In genomic region chr2:47073217-47073616, GRCh38 we compare ENCODE assay signal across 10 cellular contexts.
DNase-seq lines count a peak whose midpoint lies in the region; ATAC-seq and TF ChIP-seq lines count a peak whose summit lies in the region.
"Had no signal": no experiment of that assay in that cellular context is flagged by ENCODE, and none has a peak within 500 bp of the region (broad histone marks: within the 10 kb centered on the region; RNA-seq: fewer than 3 reads in every experiment).

No MANE protein-coding gene starts in this region.

- peak overlapping the region; percentile 67 for H3K18ac ChIP-seq in neuronal stem cell (ENCODE audit: low read length)

- no peak overlapping the region for H2BK12ac ChIP-seq in neuronal stem cell (ENCODE audit: low read length)

- intact Hi-C loops in breast epithelium (cut with DNase I; ENCODE audit: low total_unique reads) (no loop called here), MCF 10A (cut with micrococcal nuclease) (no loop called here), upper lobe of right lung (cut with DNase I) (no loop called here)

- H3K4me1 ChIP-seq in breast epithelium (peaks cover 27 to 28% of the 10 kb centered on the region in 2 donors), neuronal stem cell (ENCODE audit: control insufficient read depth in 2 of 2, insufficient read depth in 1 of 2, low read depth in 1 of 2, low read length in 2 of 2) (peaks cover 30 to 41% of the 10 kb centered on the region in 2 donors), upper lobe of right lung (peaks cover 87% of the 10 kb centered on the region)

- TF ChIP-seq POLR2A in breast epithelium (IDR thresholded peaks at IDR 0.05): no peak

- H3K27ac ChIP-seq in breast epithelium (peak overlapping the region; percentile 94 to 97), neuronal stem cell (replicated peaks; ENCODE audit: low read length) (no peak overlapping the region), upper lobe of right lung (peak overlapping the region; percentile 85)

- H3K4ac ChIP-seq in neuronal stem cell (ENCODE audit: low read length): no peak overlapping the region

- H3K23ac ChIP-seq in neuronal stem cell (ENCODE audit: low read depth, low read length, poor library complexity): no peak overlapping the region

- ATAC-seq in effector memory CD8-positive, alpha-beta T cell (replicated peaks): no peak
- no peak for ATAC-seq in upper lobe of right lung
- no peak for ATAC-seq in HG03354 (IDR thresholded peaks at IDR 0.05; ENCODE audit: poor library complexity, severe bottlenecking, unreplicated experiment)
- no peak for ATAC-seq in HG03139 (IDR thresholded peaks at IDR 0.05; ENCODE audit: unreplicated experiment)
- ATAC-seq in activated CD4-positive, CD25-positive, alpha-beta regulatory T cell treated with anti-CD3 and anti-CD28 coated beads, Interleukin-2, amount 50 U/mL, for 24 hours: no peak

- no TSS peak for BruUV-seq in MCF 10A (replicated peaks; lab: Mats Ljungman, UMichigan)

- no CpG with 5 or more reads among the region's 9 CpGs for WGBS in neuronal stem cell (ENCODE audit: extremely low coverage in 2 of 2, insufficient read length in 2 of 2, insufficient replicate concordance in 1 of 2), 2 donors

- CTCF ChIA-PET in MCF 10A (lab: Yijun Ruan, JAX): interaction anchor here (0.6 to 1.4 kb wide), 2 partner anchors 200 to 245 kb away, joined by 3 read pairs; no protein-coding TSS in a partner anchor

- H2BK5ac ChIP-seq in neuronal stem cell (ENCODE audit: low read length): peak overlapping the region; percentile 45

- POLR2A ChIA-PET in MCF 10A (lab: Yijun Ruan, JAX): interaction anchor here (0.8 kb wide), 1 partner anchor 98 kb away, joined by 5 read pairs; no protein-coding TSS in a partner anchor

- H2BK120ac ChIP-seq in neuronal stem cell (ENCODE audit: low read depth, low read length): no peak overlapping the region

- no peak overlapping the region for H4K8ac ChIP-seq in neuronal stem cell (ENCODE audit: low read depth, low read length)

- DNase-seq in breast epithelium (ENCODE audit: low spot score in 2 of 2) (no peak), MCF 10A (ENCODE audit: unreplicated experiment) (no peak), neuronal stem cell (ENCODE audit: low spot score) (no peak), upper lobe of right lung (no peak)
- no peak for DNase-seq in effector memory CD8-positive, alpha-beta T cell
- DNase-seq: cortex of kidney, NCI-H524 treated with DMSO at 0.1 percent for 48 hours had no signal

- no peaks in the 10 kb centered on the region for H3K9me3 ChIP-seq in breast epithelium
- no peaks in the 10 kb centered on the region for H3K9me3 ChIP-seq in neuronal stem cell (replicated peaks in 1 of 2; ENCODE audit: control insufficient read depth in 2 of 2, insufficient read depth in 1 of 2, low read depth in 1 of 2, low read length in 2 of 2)
- H3K9me3 ChIP-seq in upper lobe of right lung: no peaks in the 10 kb centered on the region

- no peaks in the 10 kb centered on the region for H3K9me3 Mint-ChIP-seq in MCF 10A (ENCODE audit: unreplicated experiment)
- H3K9me3 Mint-ChIP-seq in effector memory CD8-positive, alpha-beta T cell: no peaks in the 10 kb centered on the region

- H3K36me3 ChIP-seq in breast epithelium (no peaks in the 10 kb centered on the region), neuronal stem cell (replicated peaks in 1 of 2; ENCODE audit: control insufficient read depth in 2 of 2, insufficient read depth in 2 of 2, low read length in 2 of 2) (peaks cover 0 to 3% of the 10 kb centered on the region in 2 donors), upper lobe of right lung (no peaks in the 10 kb centered on the region)

- no peak overlapping the region for H4K91ac ChIP-seq in neuronal stem cell (ENCODE audit: low read depth, low read length, poor library complexity)

- H3K36me3 Mint-ChIP-seq in MCF 10A (ENCODE audit: insufficient read depth, unreplicated experiment): peaks cover 27% of the 10 kb centered on the region
- H3K36me3 Mint-ChIP-seq in effector memory CD8-positive, alpha-beta T cell (ENCODE audit: insufficient read depth): peaks cover 17% of the 10 kb centered on the region

- H2AFZ ChIP-seq in neuronal stem cell (ENCODE audit: low read length): no peak overlapping the region

- no peak overlapping the region for H2BK15ac ChIP-seq in neuronal stem cell (ENCODE audit: low read length)

- peak overlapping the region; percentile 20 for H2AK5ac ChIP-seq in neuronal stem cell (ENCODE audit: low read depth, low read length)

- no peak for TF ChIP-seq CTCF in breast epithelium (IDR thresholded peaks at IDR 0.05)
- no peak for TF ChIP-seq CTCF in MCF 10A (IDR thresholded peaks at IDR 0.05; ENCODE audit: unreplicated experiment)
- TF ChIP-seq CTCF in upper lobe of right lung (IDR thresholded peaks at IDR 0.05): no peak

- H3K79me1 ChIP-seq in neuronal stem cell (ENCODE audit: low read depth, low read length): no peaks in the 10 kb centered on the region

- H3K27me3 Mint-ChIP-seq in MCF 10A (ENCODE audit: insufficient read depth, unreplicated experiment): no peaks in the 10 kb centered on the region
- no peaks in the 10 kb centered on the region for H3K27me3 Mint-ChIP-seq in effector memory CD8-positive, alpha-beta T cell

- peaks cover 32% of the 10 kb centered on the region for H3K4me1 Mint-ChIP-seq in MCF 10A (ENCODE audit: insufficient read depth, unreplicated experiment)
- H3K4me1 Mint-ChIP-seq in effector memory CD8-positive, alpha-beta T cell (ENCODE audit: low read depth in 2 of 2): peaks cover 29 to 45% of the 10 kb centered on the region in 2 donors

- no peak overlapping the region for H3K4me2 ChIP-seq in neuronal stem cell (ENCODE audit: insufficient read depth, low read length, poor library complexity, severe bottlenecking)

- H3K27ac Mint-ChIP-seq in MCF 10A (ENCODE audit: low read depth, unreplicated experiment): no peak overlapping the region
- H3K27ac Mint-ChIP-seq in effector memory CD8-positive, alpha-beta T cell: peak overlapping the region; percentile 20 to 93

- no peaks in the 10 kb centered on the region for H3K27me3 ChIP-seq in breast epithelium
- H3K27me3 ChIP-seq in neuronal stem cell (ENCODE audit: control insufficient read depth in 3 of 3, insufficient read depth in 3 of 3, low read depth in 1 of 3, low read length in 3 of 3): no peaks in the 10 kb centered on the region
- H3K27me3 ChIP-seq in upper lobe of right lung: no peaks in the 10 kb centered on the region

- H3K14ac ChIP-seq in neuronal stem cell (ENCODE audit: low read length): no peak overlapping the region

- no peak overlapping the region for H3K4me3 ChIP-seq in breast epithelium
- no peak overlapping the region for H3K4me3 ChIP-seq in neuronal stem cell (ENCODE audit: low read length in 2 of 2)
- no peak overlapping the region for H3K4me3 ChIP-seq in upper lobe of right lung

- no peak overlapping the region for H3K9ac ChIP-seq in neuronal stem cell (ENCODE audit: low read depth, low read length, poor library complexity)

- no peak overlapping the region for H3K4me3 Mint-ChIP-seq in MCF 10A (ENCODE audit: unreplicated experiment)
- H3K4me3 Mint-ChIP-seq in effector memory CD8-positive, alpha-beta T cell: no peak overlapping the region
